ENCODE assay signal across 26 cellular contexts in the genomic region with DNA sequence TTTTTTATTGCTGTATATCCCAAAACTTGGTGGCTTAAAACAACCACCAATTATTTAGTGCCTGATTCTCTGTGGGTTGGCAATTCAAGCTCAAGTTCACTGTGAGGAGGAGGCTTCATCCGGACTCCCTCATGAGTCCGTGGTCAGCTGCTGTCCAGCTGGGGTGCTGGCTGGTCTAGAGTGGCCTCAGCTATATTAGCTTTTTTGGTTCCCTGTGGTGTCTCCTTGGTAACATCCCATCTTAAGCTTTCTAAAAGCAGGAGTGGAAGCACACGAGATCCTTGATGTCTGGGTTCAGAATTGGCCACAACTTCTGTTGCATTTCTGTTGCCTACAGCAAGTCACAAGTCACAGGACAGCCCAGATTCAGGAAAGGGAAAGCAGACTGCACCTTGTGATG.
A peak's percentile ranks its signal among the peaks of the same experiment; 100 is the strongest.
DNase-seq lines count a peak whose midpoint lies in the region; ATAC-seq, FAIRE-seq and TF ChIP-seq lines count a peak whose summit lies in the region.
"Had no signal": no experiment of that assay in that cellular context is flagged by ENCODE, and none has a peak within 500 bp of the region (broad histone marks: within the 10 kb centered on the region; RNA-seq: fewer than 3 reads in every experiment).

No MANE protein-coding gene starts in this region.

- H3K23ac ChIP-seq in mesenchymal stem cell (ENCODE audit: low read length in 2 of 2): no peak overlapping the region

- TF ChIP-seq CTCF in HEK293 (tag by site-specific recombination; IDR thresholded peaks at IDR 0.05) (no peak), astrocyte of the spinal cord (IDR thresholded peaks at IDR 0.05; ENCODE audit: low read depth, low read length) (no peak)

- no peak overlapping the region for H3K14ac ChIP-seq in mesenchymal stem cell (ENCODE audit: low read length in 2 of 2)

- H3K36me3 ChIP-seq in HEK293 (ENCODE audit: control insufficient read depth in 2 of 2, insufficient read depth in 1 of 2, low read length in 2 of 2): no peaks in the 10 kb centered on the region
- no peaks in the 10 kb centered on the region for H3K36me3 ChIP-seq in mesenchymal stem cell (ENCODE audit: control insufficient read depth in 1 of 2, insufficient read depth in 2 of 2, low read depth in 1 of 2, low read length in 2 of 2)
- H3K36me3 ChIP-seq: BE2C; BLaER1 treated with 17β-estradiol and CSF1 and Interleukin-3, amounts not matched to agents 10 nM and 100 nM had no signal

- CTCF ChIA-PET in HEK293 (lab: Yijun Ruan, JAX): interaction anchor here (1.1 kb wide), 1 partner anchor 543 kb away, joined by 5 read pairs; no protein-coding TSS in a partner anchor

- peaks cover 0 to 6% of the 10 kb centered on the region in 2 donors for H3K36me3 Mint-ChIP-seq in activated naive CD4-positive, alpha-beta T cell treated with anti-CD3 and anti-CD28 coated beads, Interleukin-2, amount 50 U/mL, for 72 hours
- H3K36me3 Mint-ChIP-seq: CD14-positive monocyte; CD8-positive, alpha-beta memory T cell had no signal

- no peaks in the 10 kb centered on the region for H3K27me3 ChIP-seq in mesenchymal stem cell (ENCODE audit: control insufficient read depth in 1 of 2, insufficient read depth in 1 of 2, low read length in 2 of 2)
- H3K27me3 ChIP-seq: BE2C; BLaER1 treated with 17β-estradiol and CSF1 and Interleukin-3, amounts not matched to agents 10 nM and 100 nM had no signal

- H3K27ac Mint-ChIP-seq in activated naive CD4-positive, alpha-beta T cell treated with anti-CD3 and anti-CD28 coated beads, Interleukin-2, amount 50 U/mL, for 72 hours: no peak overlapping the region
- H3K27ac Mint-ChIP-seq: CD14-positive monocyte; CD4-positive, alpha-beta T cell; CD8-positive, alpha-beta memory T cell; GM23338; H9; HFFc6 had no signal

- H3K4me3 ChIP-seq in HEK293 (ENCODE audit: low read depth, low read length): no peak overlapping the region
- no peak overlapping the region for H3K4me3 ChIP-seq in astrocyte of the spinal cord (ENCODE audit: low read depth, low read length)
- no peak overlapping the region for H3K4me3 ChIP-seq in mesenchymal stem cell (ENCODE audit: insufficient read depth in 1 of 2, low read depth in 1 of 2, low read length in 2 of 2)
- H3K4me3 ChIP-seq: BLaER1 treated with 17β-estradiol and CSF1 and Interleukin-3, amounts not matched to agents 10 nM and 100 nM; GM12878; GM23338 had no signal

- H3K4ac ChIP-seq in mesenchymal stem cell (ENCODE audit: low read depth in 1 of 2, low read length in 2 of 2): peak overlapping the region in 1 of 2 experiments; percentile 59

- H2BK12ac ChIP-seq in mesenchymal stem cell (ENCODE audit: low read length in 2 of 2): peak overlapping the region; percentile 28 to 51

- H4K91ac ChIP-seq in mesenchymal stem cell (ENCODE audit: low read length): no peak overlapping the region

- H3K9me3 Mint-ChIP-seq in activated naive CD4-positive, alpha-beta T cell treated with anti-CD3 and anti-CD28 coated beads, Interleukin-2, amount 50 U/mL, for 72 hours: peaks cover 5 to 15% of the 10 kb centered on the region in 2 donors
- H3K9me3 Mint-ChIP-seq: GM23338, H9 had no signal

- peak; percentile 40 for FAIRE-seq in urothelium cell line (lab: Jason Lieb, UNC)
- FAIRE-seq: A204.1, D721Med, GM12878, GM19239 had no signal

- H3K9me3 ChIP-seq in HEK293 (ENCODE audit: control insufficient read depth, insufficient read depth, low read depth, low read length): no peaks in the 10 kb centered on the region
- H3K9me3 ChIP-seq in mesenchymal stem cell (ENCODE audit: control insufficient read depth, low read length): peaks cover 5% of the 10 kb centered on the region
- H3K9me3 ChIP-seq: BE2C; BLaER1 treated with 17β-estradiol and CSF1 and Interleukin-3, amounts not matched to agents 10 nM and 100 nM had no signal

- peak overlapping the region in 1 of 2 experiments; percentile 11 for H3K18ac ChIP-seq in mesenchymal stem cell (ENCODE audit: low read depth in 1 of 2, low read length in 2 of 2)

- POLR2A ChIA-PET in HEK293 (lab: Yijun Ruan, JAX): no interaction called here

- H3K27ac ChIP-seq in HEK293 (ENCODE audit: extremely low read depth, low read depth, low read length): no peak overlapping the region
- no peak overlapping the region for H3K27ac ChIP-seq in mesenchymal stem cell (ENCODE audit: low read length, poor library complexity, severe bottlenecking)
- H3K27ac ChIP-seq: 22Rv1; BLaER1 treated with 17β-estradiol and CSF1 and Interleukin-3, amounts not matched to agents 10 nM and 100 nM had no signal

- H3K79me1 ChIP-seq in mesenchymal stem cell (replicated peaks; ENCODE audit: low read length, poor library complexity, severe bottlenecking): no peaks in the 10 kb centered on the region

- H3K4me2 ChIP-seq in mesenchymal stem cell (ENCODE audit: low read length, poor library complexity, severe bottlenecking): no peak overlapping the region
- H3K4me2 ChIP-seq: BLaER1 treated with 17β-estradiol and CSF1 and Interleukin-3, amounts not matched to agents 10 nM and 100 nM; GM23338 had no signal

- peak overlapping the region; percentile 57 for H2AK5ac ChIP-seq in mesenchymal stem cell (ENCODE audit: low read length, severe bottlenecking)

- DNase-seq in astrocyte of the spinal cord (ENCODE audit: low read depth, low spot score) (peak; percentile 56), mesenchymal stem cell (no peak), urothelium cell line (ENCODE audit: low spot score) (no peak), AG08395 (ENCODE audit: low spot score) (no peak), activated gamma-delta T cell treated with Interleukin-2 at 50 U/mL for 16 hours (no peak)
- DNase-seq in activated naive CD4-positive, alpha-beta T cell treated with anti-CD3 and anti-CD28 coated beads, Interleukin-2, amount 50 U/mL, for 72 hours (ENCODE audit: low spot score in 2 of 2): no peak
- DNase-seq: AML-193; BE2C; CD4-positive, alpha-beta T cell; CD8-positive, alpha-beta memory T cell; DMS 273 treated with DMSO at 0.1 percent for 48 hours; DMS79; EL; GDM1; H9; HFFc6 had no signal

- H3K4me1 ChIP-seq in HEK293 (ENCODE audit: control insufficient read depth, insufficient read depth, low read length): no peaks in the 10 kb centered on the region
- H3K4me1 ChIP-seq in mesenchymal stem cell (ENCODE audit: control insufficient read depth, insufficient read depth, low read depth, low read length): peaks cover 5% of the 10 kb centered on the region
- H3K4me1 ChIP-seq: BE2C; BLaER1 treated with 17β-estradiol and CSF1 and Interleukin-3, amounts not matched to agents 10 nM and 100 nM had no signal

- ATAC-seq in activated naive CD4-positive, alpha-beta T cell treated with anti-CD3 and anti-CD28 coated beads, Interleukin-2, amount 50 U/mL, for 72 hours: no peak
- ATAC-seq: GM12878, GM23338, HCT116 had no signal

- H2BK120ac ChIP-seq in mesenchymal stem cell (ENCODE audit: low read depth, low read length): no peak overlapping the region

- 81% methylated on average over 3 of the region's 3 CpGs for whole genome bisulfite sequencing in mesenchymal stem cell

- in situ Hi-C loops in astrocyte of the spinal cord (cut with HindIII; ENCODE audit: low sequenced_read_pairs): no loop called here

- H4K8ac ChIP-seq in mesenchymal stem cell (ENCODE audit: low read length): no peak overlapping the region

- no peak overlapping the region for H3K9ac ChIP-seq in mesenchymal stem cell (ENCODE audit: low read length)
- H3K9ac ChIP-seq: BLaER1 treated with 17β-estradiol and CSF1 and Interleukin-3, amounts not matched to agents 10 nM and 100 nM had no signal

- H2AFZ ChIP-seq in mesenchymal stem cell (ENCODE audit: low read depth, low read length): no peak overlapping the region
- H2AFZ ChIP-seq: GM23338 had no signal

- H2BK5ac ChIP-seq in mesenchymal stem cell (ENCODE audit: low read depth, low read length, poor library complexity, severe bottlenecking): peak overlapping the region; percentile 37

- no peak overlapping the region for H2BK15ac ChIP-seq in mesenchymal stem cell (ENCODE audit: low read depth, poor library complexity, severe bottlenecking)

TF ChIP-seq in HEK293, 187 proteins besides CTCF, POLR2A, EP300 and RAD21:
- no peak for TF ChIP-seq ZNF280D (tag by site-specific recombination; IDR thresholded peaks at IDR 0.05)
- TF ChIP-seq ZIC2 (tag by site-specific recombination; IDR thresholded peaks at IDR 0.05): 0 out of 2 replicates have a peak, but pooled peaks have one; percentile 16
